ENCODE assay signal across 8 cellular contexts in genomic region chr9:126862461-126862830, GRCh38. TPM values are rescaled to one million over a fixed set of nuclear protein-coding genes. Genes with fewer than 3 reads are reported as not detected.
DNase-seq lines count a peak whose midpoint lies in the region; ATAC-seq and TF ChIP-seq lines count a peak whose summit lies in the region.

No MANE protein-coding gene starts in this region.

- no peak overlapping the region for H3K27ac ChIP-seq in OCI-LY1 (ENCODE audit: low read depth, low read length, poor library complexity, severe bottlenecking)
- peak overlapping the region in 3 of 4 donors; percentile 37 to 96 (median 92) for H3K27ac ChIP-seq in esophagus squamous epithelium
- H3K27ac ChIP-seq in parathyroid adenoma: no peak overlapping the region

- intact Hi-C loops in esophagus squamous epithelium (cut with DNase I): loop anchor here (10.0 kb wide), 1 partner anchor 52 kb away; the partner anchor contains the start of gene RALGPS1

- H3K4me2 ChIP-seq in OCI-LY1 (ENCODE audit: low read length) (peak overlapping the region; percentile 88), parathyroid adenoma (ENCODE audit: low read length) (peak overlapping the region; percentile 27)

- peak overlapping the region; percentile 92 for H3K4me3 ChIP-seq in OCI-LY1 (ENCODE audit: low read depth, low read length, poor library complexity, severe bottlenecking)
- H3K4me3 ChIP-seq in esophagus squamous epithelium: peak overlapping the region in 3 of 4 donors; percentile 87 to 94 (median 93)
- H3K4me3 ChIP-seq in parathyroid adenoma (ENCODE audit: low read depth, low read length): peak overlapping the region; percentile 74

- WGBS in esophagus squamous epithelium, 2 donors: 37 to 47% methylated on average over 4 of the region's 4 CpGs

- no peaks in the 10 kb centered on the region for H4K20me1 ChIP-seq in OCI-LY1 (ENCODE audit: insufficient read depth, low read length)

- H3K27me3 ChIP-seq in OCI-LY1 (ENCODE audit: insufficient read depth, low read length) (no peaks in the 10 kb centered on the region), esophagus squamous epithelium (no peaks in the 10 kb centered on the region), parathyroid adenoma (ENCODE audit: control insufficient read depth, insufficient read depth, low read length) (no peaks in the 10 kb centered on the region)

- H3K4me1 ChIP-seq in ES-I3 (ENCODE audit: insufficient read depth, low read length) (peaks cover 15% of the 10 kb centered on the region), OCI-LY1 (ENCODE audit: insufficient read depth, low read length, severe bottlenecking) (peaks cover 27% of the 10 kb centered on the region), esophagus squamous epithelium (peaks cover 13 to 49% (median 21%) of the 10 kb centered on the region in 3 donors), parathyroid adenoma (no peaks in the 10 kb centered on the region)

- TF ChIP-seq CTCF in OCI-LY1 (IDR thresholded peaks at IDR 0.05; ENCODE audit: low read length) (no peak), esophagus squamous epithelium (IDR thresholded peaks at IDR 0.05) (no peak), parathyroid adenoma (IDR thresholded peaks at IDR 0.05) (no peak)

- H3K9me3 ChIP-seq in ES-I3 (ENCODE audit: control insufficient read depth, insufficient read depth, low read length): no peaks in the 10 kb centered on the region
- H3K9me3 ChIP-seq in OCI-LY1 (ENCODE audit: low read length): no peaks in the 10 kb centered on the region
- no peaks in the 10 kb centered on the region for H3K9me3 ChIP-seq in esophagus squamous epithelium
- no peaks in the 10 kb centered on the region for H3K9me3 ChIP-seq in parathyroid adenoma (ENCODE audit: control insufficient read depth, low read length)

- peaks cover 3% of the 10 kb centered on the region; the same call in 1 of the 2 replicates for H3K36me3 ChIP-seq in ES-I3 (ENCODE audit: insufficient read depth, low read length)
- H3K36me3 ChIP-seq in OCI-LY1 (ENCODE audit: insufficient read depth, low read length): peaks cover 6% of the 10 kb centered on the region; the same call in 1 of the 2 replicates
- H3K36me3 ChIP-seq in esophagus squamous epithelium: peaks cover 0 to 37% (median 0%) of the 10 kb centered on the region in 3 donors
- no peaks in the 10 kb centered on the region for H3K36me3 ChIP-seq in parathyroid adenoma (ENCODE audit: control insufficient read depth, insufficient read depth, low read length)

- no peaks in the 10 kb centered on the region for H3K9me2 ChIP-seq in OCI-LY1 (ENCODE audit: low read depth, low read length)

- ATAC-seq in GM18870 (IDR thresholded peaks at IDR 0.05; ENCODE audit: unreplicated experiment): no peak

- peak overlapping the region; percentile 79; the same call in 1 of the 2 replicates for H3K9ac ChIP-seq in ES-I3 (ENCODE audit: low read depth, low read length)
- H3K9ac ChIP-seq in OCI-LY1 (ENCODE audit: low read length): no peak overlapping the region; the same call in 1 of the 2 replicates
- no peak overlapping the region for H3K9ac ChIP-seq in parathyroid adenoma

- no peak overlapping the region for H2AFZ ChIP-seq in OCI-LY1 (ENCODE audit: low read length)
- no peak overlapping the region for H2AFZ ChIP-seq in parathyroid adenoma

- no peaks in the 10 kb centered on the region for H3K79me2 ChIP-seq in OCI-LY1 (ENCODE audit: insufficient read depth, low read length)
- H3K79me2 ChIP-seq in parathyroid adenoma: peaks cover 2% of the 10 kb centered on the region

- DNase-seq in esophagus squamous epithelium (lab: John Stamatoyannopoulos, UW): no peak
- no peak for DNase-seq in occipital lobe (lab: John Stamatoyannopoulos, UW)
- DNase-seq in activated CD8-positive, alpha-beta memory T cell treated with anti-CD3 and anti-CD28 coated beads for 24 hours: no peak
- DNase-seq in GM19238 (ENCODE audit: insufficient read length, low spot score): no peak

- H3F3A ChIP-seq in OCI-LY1 (ENCODE audit: insufficient read depth, low read length): no peaks in the 10 kb centered on the region

- no peak for TF ChIP-seq POLR2A in esophagus squamous epithelium (IDR thresholded peaks at IDR 0.05)

RNA-seq across cellular contexts. Expression of gene ZBTB34, which starts 2.0 kb away (rescaled TPM):
- total RNA-seq in esophagus squamous epithelium (1 to 10 TPM; 4.0 to 8.2 (median 4.5) TPM), occipital lobe (83.0 TPM)

RNA-seq across cellular contexts. Expression of gene RALGPS1, which starts 52.1 kb away (rescaled TPM):
- total RNA-seq in esophagus squamous epithelium (10 to 100 TPM in 2 of 4 donors, 1 to 10 TPM in 2; 3.0 to 16.4 (median 10.6) TPM), occipital lobe (86.6 TPM)

RNA-seq across cellular contexts. Expression of gene ZBTB43, which starts 57.6 kb away (rescaled TPM):
- 10 to 100 TPM in 3 of 4 donors, 1 to 10 TPM in 1; 9.9 to 14.3 (median 12.9) TPM for total RNA-seq in esophagus squamous epithelium
- total RNA-seq in occipital lobe: 57.7 TPM

Comparison
In these comparisons a context has a peak if more than half of its experiments do, and no peak if none do; other contexts are left out.
1. H3K27ac ChIP-seq: peak in esophagus squamous epithelium (3 of 4); none in OCI-LY1 (single experiment) and parathyroid adenoma (single experiment).
2. Peak in every context shown above with its lines, with median percentiles within 50 percentile points of each other: H3K4me3 ChIP-seq.